Comparison of ENCODE assay signal across 24 cellular contexts in genomic region chr16:29154100-29154499, GRCh38.
DNase-seq lines count a peak whose midpoint lies in the region; ATAC-seq and TF ChIP-seq lines count a peak whose summit lies in the region.
"Had no signal": no experiment of that assay in that cellular context is flagged by ENCODE, and none has a peak within 500 bp of the region (broad histone marks: within the 10 kb centered on the region; RNA-seq: fewer than 3 reads in every experiment).

No MANE protein-coding gene starts in this region.

- H2AK5ac ChIP-seq in neuronal stem cell (ENCODE audit: low read depth, low read length) = peak overlapping the region; percentile 94

- H3K4me3 Mint-ChIP-seq in activated CD4-positive, alpha-beta T cell treated with anti-CD3 and anti-CD28 coated beads, Interleukin-2, amount 10 ng/mL, durations not matched to agents 7 days and 5 days = no peak overlapping the region
- H3K4me3 Mint-ChIP-seq in CD14-positive monocyte = peak overlapping the region; percentile 48 to 59
- H3K4me3 Mint-ChIP-seq in activated CD8-positive, alpha-beta T cell treated with anti-CD3 and anti-CD28 coated beads, Interleukin-2, amount 10 ng/mL, durations not matched to agents 7 days and 5 days = no peak overlapping the region
- H3K4me3 Mint-ChIP-seq: B cell, nephron had no signal

- H3K9me3 Mint-ChIP-seq in activated CD4-positive, alpha-beta T cell treated with anti-CD3 and anti-CD28 coated beads, Interleukin-2, amount 10 ng/mL, durations not matched to agents 7 days and 5 days = no peaks in the 10 kb centered on the region
- H3K9me3 Mint-ChIP-seq in CD14-positive monocyte = peaks cover 0 to 10% (median 0%) of the 10 kb centered on the region in 7 donors
- H3K9me3 Mint-ChIP-seq in activated CD8-positive, alpha-beta T cell treated with anti-CD3 and anti-CD28 coated beads, Interleukin-2, amount 10 ng/mL, durations not matched to agents 7 days and 5 days (ENCODE audit: insufficient read depth) = no peaks in the 10 kb centered on the region
- H3K9me3 Mint-ChIP-seq: activated T-helper 2 cell treated with anti-CD3 and anti-CD28 coated beads, Interferon-gamma antibody, Interleukin-2, Interleukin-4, amounts not matched to agents 10 μg/mL and 5 μg/mL and 100 μg/mL, durations not matched to agents 14 hours and 24 hours and 36 hours; nephron had no signal

- TF ChIP-seq CTCF in CD14-positive monocyte (IDR thresholded peaks at IDR 0.05) (no peak), GM20000 (IDR thresholded peaks at IDR 0.05; ENCODE audit: extremely low read depth, missing control alignments) (no peak)

- no peak for ATAC-seq in activated CD8-positive, alpha-beta T cell treated with anti-CD3 and anti-CD28 coated beads, Interleukin-2, amount 10 ng/mL, durations not matched to agents 7 days and 5 days
- ATAC-seq: A549, left lobe of liver, SK-N-SH treated with all-trans-retinoic acid at 6 μM for 48 hours had no signal

- H3K36me3 Mint-ChIP-seq in activated CD4-positive, alpha-beta T cell treated with anti-CD3 and anti-CD28 coated beads, Interleukin-2, amount 10 ng/mL, durations not matched to agents 7 days and 5 days (ENCODE audit: low read depth) = peaks cover 16% of the 10 kb centered on the region
- H3K36me3 Mint-ChIP-seq in CD14-positive monocyte = peaks cover 38 to 80% of the 10 kb centered on the region in 2 donors
- H3K36me3 Mint-ChIP-seq in activated CD8-positive, alpha-beta T cell treated with anti-CD3 and anti-CD28 coated beads, Interleukin-2, amount 10 ng/mL, durations not matched to agents 7 days and 5 days (ENCODE audit: low read depth) = peaks cover 13% of the 10 kb centered on the region

- no peak overlapping the region for H4K91ac ChIP-seq in neuronal stem cell (ENCODE audit: low read depth, low read length, poor library complexity)

- no peak overlapping the region for H3K4me2 ChIP-seq in neuronal stem cell (ENCODE audit: insufficient read depth, low read length, poor library complexity, severe bottlenecking)
- H3K4me2 ChIP-seq: A549 had no signal

- H3K18ac ChIP-seq in neuronal stem cell (ENCODE audit: low read length) = peak overlapping the region; percentile 27

- no peak overlapping the region for H3K23ac ChIP-seq in neuronal stem cell (ENCODE audit: low read depth, low read length, poor library complexity)

- POLR2A ChIA-PET in activated CD4-positive, alpha-beta T cell treated with anti-CD3 and anti-CD28 coated beads, Interleukin-2, amount 10 ng/mL, durations not matched to agents 7 days and 5 days (lab: Charles Lee) = no interaction called here
- POLR2A ChIA-PET in activated CD8-positive, alpha-beta T cell treated with anti-CD3 and anti-CD28 coated beads, Interleukin-2, amount 10 ng/mL, durations not matched to agents 7 days and 5 days (lab: Charles Lee) = no interaction called here

- H3K9ac ChIP-seq in neuronal stem cell (ENCODE audit: low read depth, low read length, poor library complexity) = no peak overlapping the region

- no CpG with 5 or more reads among the region's 17 CpGs for WGBS in neuronal stem cell (ENCODE audit: extremely low coverage in 2 of 2, insufficient read length in 2 of 2, insufficient replicate concordance in 1 of 2), 2 donors

- H3K27ac ChIP-seq in neuronal stem cell (replicated peaks; ENCODE audit: low read length) = no peak overlapping the region
- H3K27ac ChIP-seq: brain microvascular endothelial cell, upper lobe of right lung had no signal

- no peak overlapping the region for H2AFZ ChIP-seq in neuronal stem cell (ENCODE audit: low read length)

- no peak overlapping the region for H2BK120ac ChIP-seq in neuronal stem cell (ENCODE audit: low read depth, low read length)

- H3K27ac Mint-ChIP-seq in activated CD4-positive, alpha-beta T cell treated with anti-CD3 and anti-CD28 coated beads, Interleukin-2, amount 10 ng/mL, durations not matched to agents 7 days and 5 days = peak overlapping the region; percentile 78
- peak overlapping the region; percentile 90 to 100 (median 100) for H3K27ac Mint-ChIP-seq in CD14-positive monocyte
- H3K27ac Mint-ChIP-seq in activated CD8-positive, alpha-beta T cell treated with anti-CD3 and anti-CD28 coated beads, Interleukin-2, amount 10 ng/mL, durations not matched to agents 7 days and 5 days = peak overlapping the region; percentile 14
- H3K27ac Mint-ChIP-seq: activated T-helper 2 cell treated with anti-CD3 and anti-CD28 coated beads, Interferon-gamma antibody, Interleukin-2, Interleukin-4, amounts not matched to agents 10 μg/mL and 5 μg/mL and 100 μg/mL, durations not matched to agents 14 hours and 24 hours and 36 hours; B cell had no signal

- H3K4me1 Mint-ChIP-seq in activated CD4-positive, alpha-beta T cell treated with anti-CD3 and anti-CD28 coated beads, Interleukin-2, amount 10 ng/mL, durations not matched to agents 7 days and 5 days = peaks cover 74% of the 10 kb centered on the region
- H3K4me1 Mint-ChIP-seq in CD14-positive monocyte = peaks cover 78% of the 10 kb centered on the region
- H3K4me1 Mint-ChIP-seq in activated CD8-positive, alpha-beta T cell treated with anti-CD3 and anti-CD28 coated beads, Interleukin-2, amount 10 ng/mL, durations not matched to agents 7 days and 5 days (ENCODE audit: low read depth) = peaks cover 63% of the 10 kb centered on the region

- H2BK12ac ChIP-seq in neuronal stem cell (ENCODE audit: low read length) = no peak overlapping the region

- no peak overlapping the region for H4K8ac ChIP-seq in neuronal stem cell (ENCODE audit: low read depth, low read length)

- no peaks in the 10 kb centered on the region for H3K79me1 ChIP-seq in neuronal stem cell (ENCODE audit: low read depth, low read length)

- H3K27me3 ChIP-seq in neuronal stem cell (ENCODE audit: control insufficient read depth in 3 of 3, insufficient read depth in 3 of 3, low read depth in 1 of 3, low read length in 3 of 3) = no peaks in the 10 kb centered on the region
- H3K27me3 ChIP-seq: brain microvascular endothelial cell, upper lobe of right lung had no signal

- H3K27me3 Mint-ChIP-seq in activated CD4-positive, alpha-beta T cell treated with anti-CD3 and anti-CD28 coated beads, Interleukin-2, amount 10 ng/mL, durations not matched to agents 7 days and 5 days = no peaks in the 10 kb centered on the region
- H3K27me3 Mint-ChIP-seq in CD14-positive monocyte (ENCODE audit: low read depth in 3 of 3) = peaks cover 0 to 2% (median 0%) of the 10 kb centered on the region in 3 donors
- H3K27me3 Mint-ChIP-seq in activated CD8-positive, alpha-beta T cell treated with anti-CD3 and anti-CD28 coated beads, Interleukin-2, amount 10 ng/mL, durations not matched to agents 7 days and 5 days (ENCODE audit: low read depth) = no peaks in the 10 kb centered on the region
- H3K27me3 Mint-ChIP-seq: B cell had no signal

- no peak overlapping the region for H2BK15ac ChIP-seq in neuronal stem cell (ENCODE audit: low read length)

- intact Hi-C loops in CD14-positive monocyte (cut with micrococcal nuclease) = no loop called here

- CTCF ChIA-PET in activated CD4-positive, alpha-beta T cell treated with anti-CD3 and anti-CD28 coated beads, Interleukin-2, amount 10 ng/mL, durations not matched to agents 7 days and 5 days (lab: Charles Lee) = no interaction called here
- CTCF ChIA-PET in activated CD8-positive, alpha-beta T cell treated with anti-CD3 and anti-CD28 coated beads, Interleukin-2, amount 10 ng/mL, durations not matched to agents 7 days and 5 days (lab: Charles Lee) = no interaction called here

- peak overlapping the region; percentile 17 for H3K14ac ChIP-seq in neuronal stem cell (ENCODE audit: low read length)

- no peak for DNase-seq in activated CD4-positive, alpha-beta T cell treated with anti-CD3 and anti-CD28 coated beads, Interleukin-2, amount 10 ng/mL, durations not matched to agents 7 days and 5 days
- no peak for DNase-seq in activated CD4-positive, alpha-beta T cell treated with anti-CD3 and anti-CD28 coated beads for 1 hour
- DNase-seq in CD14-positive monocyte (ENCODE audit: low spot score) (no peak), neuronal stem cell (ENCODE audit: low spot score) (no peak), NAMALWA (ENCODE audit: low spot score) (no peak), globus pallidus (ENCODE audit: low spot score) (no peak), GM20000 (ENCODE audit: low spot score) (no peak)
- DNase-seq in activated CD8-positive, alpha-beta T cell treated with anti-CD3 and anti-CD28 coated beads, Interleukin-2, amount 10 ng/mL, durations not matched to agents 7 days and 5 days = no peak
- DNase-seq: activated CD8-positive, alpha-beta memory T cell treated with anti-CD3 and anti-CD28 coated beads, Interleukin-2, amount 50 U/mL, for 4 hours; effector CD4-positive, alpha-beta T cell; foreskin melanocyte; NCI-H1092 treated with DMSO at 0.1 percent for 48 hours; NCI-H226; NCI-H82; stimulated activated CD4-positive, alpha-beta T cell treated with anti-CD3 and anti-CD28 coated beads, Interleukin-15, amount 100 ng/mL, for 24 hours; upper lobe of right lung had no signal

- H3K36me3 ChIP-seq in neuronal stem cell (replicated peaks in 1 of 2; ENCODE audit: control insufficient read depth in 2 of 2, insufficient read depth in 2 of 2, low read length in 2 of 2) = no peaks in the 10 kb centered on the region
- H3K36me3 ChIP-seq: brain microvascular endothelial cell, HAP-1, upper lobe of right lung had no signal

- H3K4me3 ChIP-seq in neuronal stem cell (ENCODE audit: low read length in 2 of 2) = no peak overlapping the region
- H3K4me3 ChIP-seq: A549, HAP-1, upper lobe of right lung had no signal

- no peak overlapping the region for H2BK5ac ChIP-seq in neuronal stem cell (ENCODE audit: low read length)

- peaks cover 5 to 17% of the 10 kb centered on the region in 2 donors for H3K4me1 ChIP-seq in neuronal stem cell (ENCODE audit: control insufficient read depth in 2 of 2, insufficient read depth in 1 of 2, low read depth in 1 of 2, low read length in 2 of 2)
- H3K4me1 ChIP-seq: HAP-1 had no signal

- H3K9me3 ChIP-seq in neuronal stem cell (replicated peaks in 1 of 2; ENCODE audit: control insufficient read depth in 2 of 2, insufficient read depth in 1 of 2, low read depth in 1 of 2, low read length in 2 of 2) = no peaks in the 10 kb centered on the region
- H3K9me3 ChIP-seq: A549, HAP-1, upper lobe of right lung had no signal

- no peak overlapping the region for H3K4ac ChIP-seq in neuronal stem cell (ENCODE audit: low read length)

Comparison
In these comparisons a context has a peak if more than half of its experiments do, and no peak if none do; other contexts are left out.
1. H3K27ac Mint-ChIP-seq: peak in every context shown above with its lines; median percentile 100 in CD14-positive monocyte; 78 in activated CD4-positive, alpha-beta T cell treated with anti-CD3 and anti-CD28 coated beads, Interleukin-2, amount 10 ng/mL, durations not matched to agents 7 days and 5 days; 14 in activated CD8-positive, alpha-beta T cell treated with anti-CD3 and anti-CD28 coated beads, Interleukin-2, amount 10 ng/mL, durations not matched to agents 7 days and 5 days.
2. H3K4me3 Mint-ChIP-seq: peak in CD14-positive monocyte (2 of 2); none in activated CD4-positive, alpha-beta T cell treated with anti-CD3 and anti-CD28 coated beads, Interleukin-2, amount 10 ng/mL, durations not matched to agents 7 days and 5 days (single experiment) and activated CD8-positive, alpha-beta T cell treated with anti-CD3 and anti-CD28 coated beads, Interleukin-2, amount 10 ng/mL, durations not matched to agents 7 days and 5 days (single experiment).